In the genomic region with DNA sequence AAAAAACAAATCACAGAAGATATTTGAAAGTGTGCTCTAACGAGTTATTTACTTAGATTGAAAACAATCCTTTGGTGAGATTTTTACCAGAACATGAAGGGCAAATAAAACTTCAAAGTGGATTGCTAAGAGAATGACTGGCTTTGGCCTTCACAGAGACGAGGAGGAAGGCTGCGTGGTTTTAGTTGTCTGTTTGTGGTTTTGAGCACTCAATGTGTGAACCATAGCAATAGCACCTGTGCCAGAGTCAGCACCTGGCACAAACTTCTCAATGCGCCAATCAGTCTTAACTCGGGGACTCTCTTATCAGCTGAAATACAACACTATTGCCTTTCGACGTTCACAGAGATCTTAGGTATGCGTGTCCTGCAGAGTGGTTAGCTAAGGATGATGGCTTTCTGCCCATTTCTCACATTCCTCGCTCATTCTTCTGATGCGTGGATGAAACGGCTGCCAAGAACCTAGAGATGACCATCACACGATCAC, we compare ENCODE assay signal across 8 cellular contexts.
DNase-seq lines count a peak whose midpoint lies in the region; ATAC-seq, FAIRE-seq and TF ChIP-seq lines count a peak whose summit lies in the region.

No MANE protein-coding gene starts in this region.

- TF ChIP-seq EP300 in esophagus muscularis mucosa (IDR thresholded peaks at IDR 0.05) = no peak

- peak; percentile 32 for DNase-seq in activated T-cell treated with anti-CD3 and anti-CD28 coated beads for 1 hour (ENCODE audit: low read depth)
- DNase-seq in activated T-cell treated with anti-CD3 and anti-CD28 coated beads for 4 hours = no peak
- peak; percentile 54 for DNase-seq in activated CD4-positive, alpha-beta T cell treated with anti-CD3 and anti-CD28 coated beads for 1 hour
- no peak for DNase-seq in esophagus muscularis mucosa (ENCODE audit: extremely low spot score)
- no peak for DNase-seq in HTR-8/SVneo (ENCODE audit: insufficient read length, low spot score)

- no peak for TF ChIP-seq POLR2A in esophagus muscularis mucosa (IDR thresholded peaks at IDR 0.05; ENCODE audit: low read depth)

- peak; percentile 67 for ATAC-seq in HG03175 (IDR thresholded peaks at IDR 0.05; ENCODE audit: unreplicated experiment)
- no peak for ATAC-seq in SK-N-SH treated with all-trans-retinoic acid at 6 μM for 48 hours

- H3K27ac ChIP-seq in esophagus muscularis mucosa (replicated peaks in 1 of 4) = peak overlapping the region in 3 of 4 donors; percentile 9 to 21 (median 16)
- H3K27ac ChIP-seq in stomach smooth muscle (ENCODE audit: low read length) = peak overlapping the region; percentile 49

- H3K4me1 ChIP-seq in esophagus muscularis mucosa = peaks cover 16 to 30% (median 21%) of the 10 kb centered on the region in 4 donors
- peaks cover 27% of the 10 kb centered on the region for H3K4me1 ChIP-seq in stomach smooth muscle (ENCODE audit: control insufficient read depth, insufficient read depth, low read length)

- H3K9me3 ChIP-seq in esophagus muscularis mucosa (no peaks in the 10 kb centered on the region), stomach smooth muscle (ENCODE audit: control insufficient read depth in 2 of 2, low read length in 2 of 2) (no peaks in the 10 kb centered on the region)

- no peaks in the 10 kb centered on the region for H3K27me3 ChIP-seq in esophagus muscularis mucosa
- no peaks in the 10 kb centered on the region for H3K27me3 ChIP-seq in stomach smooth muscle (ENCODE audit: control insufficient read depth in 1 of 2, insufficient read depth in 2 of 2, low read length in 2 of 2)

- no peak for TF ChIP-seq CTCF in esophagus muscularis mucosa (IDR thresholded peaks at IDR 0.05)

- H3K36me3 ChIP-seq in esophagus muscularis mucosa (peaks cover 0 to 21% (median 4%) of the 10 kb centered on the region in 4 donors), stomach smooth muscle (ENCODE audit: control insufficient read depth in 2 of 2, insufficient read depth in 2 of 2, low read length in 2 of 2) (peaks cover 0 to 12% of the 10 kb centered on the region in 2 donors)

- intact Hi-C loops in esophagus muscularis mucosa (cut with DNase I) = no loop called here

- no peak for FAIRE-seq in HTR-8/SVneo (lab: Jason Lieb, UNC)

- H3K9ac ChIP-seq in stomach smooth muscle (ENCODE audit: low read length in 2 of 2) = no peak overlapping the region

- H3K4me3 ChIP-seq in esophagus muscularis mucosa = no peak overlapping the region
- no peak overlapping the region for H3K4me3 ChIP-seq in stomach smooth muscle (ENCODE audit: low read length in 2 of 2)

- WGBS in esophagus muscularis mucosa = 77% methylated on average over 12 of the region's 12 CpGs

TF ChIP-seq in SK-N-SH treated with all-trans-retinoic acid at 6 μM for 48 hours, 23 proteins besides CTCF, POLR2A, EP300 and RAD21:
- TF ChIP-seq ARNTL (CRISPR knock-in tag; IDR thresholded peaks at IDR 0.05; ENCODE audit: borderline replicate concordance, low read depth) (no peak), ZFP3 (CRISPR knock-in tag; IDR thresholded peaks at IDR 0.05) (no peak), ZFP30 (CRISPR knock-in tag; IDR thresholded peaks at IDR 0.05) (no peak), ISL1 (CRISPR knock-in tag; IDR thresholded peaks at IDR 0.05) (no peak), OSR1 (CRISPR knock-in tag; IDR thresholded peaks at IDR 0.05) (no peak), TOX (CRISPR knock-in tag; IDR thresholded peaks at IDR 0.05; ENCODE audit: borderline replicate concordance) (no peak), BACH2 (CRISPR knock-in tag; IDR thresholded peaks at IDR 0.05; ENCODE audit: borderline replicate concordance) (no peak), ZNF70 (CRISPR knock-in tag; IDR thresholded peaks at IDR 0.05) (no peak)
- TF ChIP-seq, protein P1, sequence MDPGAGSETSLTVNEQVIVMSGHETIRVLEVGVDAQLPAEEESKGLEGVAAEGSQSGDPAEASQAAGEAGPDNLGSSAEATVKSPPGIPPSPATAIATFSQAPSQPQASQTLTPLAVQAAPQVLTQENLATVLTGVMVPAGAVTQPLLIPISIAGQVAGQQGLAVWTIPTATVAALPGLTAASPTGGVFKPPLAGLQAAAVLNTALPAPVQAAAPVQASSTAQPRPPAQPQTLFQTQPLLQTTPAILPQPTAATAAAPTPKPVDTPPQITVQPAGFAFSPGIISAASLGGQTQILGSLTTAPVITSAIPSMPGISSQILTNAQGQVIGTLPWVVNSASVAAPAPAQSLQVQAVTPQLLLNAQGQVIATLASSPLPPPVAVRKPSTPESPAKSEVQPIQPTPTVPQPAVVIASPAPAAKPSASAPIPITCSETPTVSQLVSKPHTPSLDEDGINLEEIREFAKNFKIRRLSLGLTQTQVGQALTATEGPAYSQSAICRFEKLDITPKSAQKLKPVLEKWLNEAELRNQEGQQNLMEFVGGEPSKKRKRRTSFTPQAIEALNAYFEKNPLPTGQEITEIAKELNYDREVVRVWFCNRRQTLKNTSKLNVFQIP (CRISPR knock-in tag; IDR thresholded peaks at IDR 0.05; ENCODE audit: borderline replicate concordance, low read depth) = no peak
TF ChIP-seq in SK-N-SH treated with all-trans-retinoic acid at 6 μM for 48 hours: peak in this region for 0.

Comparison
In these comparisons a context has a peak if more than half of its experiments do, and no peak if none do; other contexts are left out.
1. DNase-seq: peak in activated T-cell treated with anti-CD3 and anti-CD28 coated beads for 1 hour (single experiment) and activated CD4-positive, alpha-beta T cell treated with anti-CD3 and anti-CD28 coated beads for 1 hour (single experiment); none in activated T-cell treated with anti-CD3 and anti-CD28 coated beads for 4 hours (single experiment), esophagus muscularis mucosa (single experiment) and HTR-8/SVneo (single experiment).